22 cellular contexts compared by ENCODE assay signal in the genomic region with DNA sequence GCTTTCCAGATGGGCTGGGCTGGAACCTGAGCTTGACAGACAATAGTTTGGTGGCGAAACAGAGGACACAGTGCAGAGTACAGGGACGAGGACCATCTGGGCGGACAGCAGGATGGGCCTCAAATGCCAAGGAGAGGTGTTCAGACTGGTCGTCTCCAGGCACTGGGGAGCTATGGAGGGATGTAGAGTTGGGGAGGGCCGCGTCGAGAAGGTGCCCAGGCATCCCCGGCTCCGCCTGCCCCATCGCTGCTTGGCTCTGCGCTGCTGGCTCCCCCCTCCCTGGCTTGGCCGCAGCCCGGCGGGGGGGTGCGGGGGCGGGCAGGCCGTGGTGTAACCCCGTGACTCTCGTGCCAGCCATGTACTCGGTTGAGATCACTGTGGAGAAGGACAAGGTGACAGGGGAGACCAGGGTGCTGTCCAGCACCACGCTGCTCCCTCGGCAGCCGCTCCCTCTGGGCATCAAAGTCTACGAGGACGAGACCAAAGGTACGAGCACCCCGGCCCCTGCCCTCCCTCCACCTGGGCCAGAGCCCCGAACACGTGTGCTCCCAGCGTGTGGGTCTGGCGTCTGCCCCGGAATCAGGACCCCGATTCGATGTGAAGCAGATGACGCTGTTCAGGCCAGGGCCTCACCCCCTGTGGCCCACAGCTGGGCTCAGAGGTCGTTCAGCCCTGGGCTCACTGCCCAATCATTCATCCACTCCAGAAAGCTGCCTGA. TPM values are rescaled to one million over a fixed set of nuclear protein-coding genes. Genes with fewer than 3 reads are reported as not detected.
"Had no signal": no experiment of that assay in that cellular context is flagged by ENCODE, and none has a peak within 500 bp of the region (broad histone marks: within the 10 kb centered on the region; RNA-seq: fewer than 3 reads in every experiment).

No MANE protein-coding gene starts in this region.

- H2AFZ ChIP-seq: neural progenitor cell, parathyroid adenoma had no signal

- H3K4me1 Mint-ChIP-seq: activated naive CD4-positive, alpha-beta T cell treated with anti-CD3 and anti-CD28 coated beads, Interleukin-2, amount 10 ng/mL, durations not matched to agents 7 days and 5 days; activated T-helper 17 cell treated with anti-CD3 and anti-CD28 coated beads, Interleukin-2, amount 50 U/mL, for 72 hours had no signal

- H3K9ac ChIP-seq: neural progenitor cell, parathyroid adenoma had no signal

- H3K4me2 ChIP-seq: neural progenitor cell had no signal

- DNase-seq: activated CD4-positive, alpha-beta T cell treated with anti-CD3 and anti-CD28 coated beads for 48 hours; activated CD8-positive, alpha-beta memory T cell treated with anti-CD3 and anti-CD28 coated beads for 24 hours; activated naive CD4-positive, alpha-beta T cell treated with anti-CD3 and anti-CD28 coated beads, Interleukin-2, amount 10 ng/mL, durations not matched to agents 7 days and 5 days; colonic mucosa; effector memory CD4-positive, alpha-beta T cell; gastrocnemius medialis; heart right ventricle; left ventricle myocardium superior; retina; stimulated activated naive CD4-positive, alpha-beta T cell; upper lobe of right lung had no signal

- H3K36me3 ChIP-seq: cardiac muscle cell, colonic mucosa, gastrocnemius medialis, neural progenitor cell, upper lobe of right lung had no signal

- H3K4me3 Mint-ChIP-seq: activated naive CD4-positive, alpha-beta T cell treated with anti-CD3 and anti-CD28 coated beads, Interleukin-2, amount 10 ng/mL, durations not matched to agents 7 days and 5 days; activated T-helper 17 cell treated with anti-CD3 and anti-CD28 coated beads, Interleukin-2, amount 50 U/mL, for 72 hours; neural progenitor cell had no signal

- H3K36me3 Mint-ChIP-seq: activated naive CD4-positive, alpha-beta T cell treated with anti-CD3 and anti-CD28 coated beads, Interleukin-2, amount 10 ng/mL, durations not matched to agents 7 days and 5 days had no signal

- H3K9me3 Mint-ChIP-seq: activated T-helper 17 cell treated with anti-CD3 and anti-CD28 coated beads, Interleukin-2, amount 50 U/mL, for 72 hours had no signal

- H3K4me3 ChIP-seq: cardiac muscle cell, colonic mucosa, gastrocnemius medialis, heart right ventricle, neural progenitor cell, skin epidermis, upper lobe of right lung had no signal

- H3K4me1 ChIP-seq: colonic mucosa, gastrocnemius medialis, neural progenitor cell, parathyroid adenoma, upper lobe of right lung had no signal

- H3K27ac ChIP-seq: cardiac muscle cell, colonic mucosa, epithelial cell of prostate, gastrocnemius medialis, heart right ventricle, neural progenitor cell, parathyroid adenoma, skin epidermis, upper lobe of right lung had no signal

- H3K79me2 ChIP-seq: parathyroid adenoma had no signal

- FAIRE-seq: keratinocyte had no signal

- H3K9me3 ChIP-seq: colonic mucosa, gastrocnemius medialis, upper lobe of right lung had no signal

- H3K27me3 Mint-ChIP-seq: activated T-helper 17 cell treated with anti-CD3 and anti-CD28 coated beads, Interleukin-2, amount 50 U/mL, for 72 hours had no signal

- H3K27me3 ChIP-seq: cardiac muscle cell, colonic mucosa, gastrocnemius medialis, heart right ventricle, neural progenitor cell, upper lobe of right lung had no signal

- H3K27ac Mint-ChIP-seq: activated naive CD4-positive, alpha-beta T cell treated with anti-CD3 and anti-CD28 coated beads, Interleukin-2, amount 10 ng/mL, durations not matched to agents 7 days and 5 days; activated T-helper 17 cell treated with anti-CD3 and anti-CD28 coated beads, Interleukin-2, amount 50 U/mL, for 72 hours; neural progenitor cell had no signal

RNA-seq across cellular contexts. Expression of a gene that starts 10.8 kb away (rescaled TPM):
- total RNA-seq: heart right ventricle; left ventricle myocardium superior; T-helper 1 cell treated with Interleukin-12 subunit alpha and Interleukin-12 subunit beta and Interleukin-4 antibody, amounts not matched to agents 30 ng/mL and 1 ng/mL, for 36 hours had no signal
- polyA plus RNA-seq: cardiac muscle cell had no signal

RNA-seq across cellular contexts. Expression of a gene that starts 31.4 kb away (rescaled TPM):
- total RNA-seq: T-helper 1 cell treated with Interleukin-12 subunit alpha and Interleukin-12 subunit beta and Interleukin-4 antibody, amounts not matched to agents 30 ng/mL and 1 ng/mL, for 36 hours had no signal
- polyA plus RNA-seq: keratinocyte had no signal

RNA-seq across cellular contexts. Expression of a gene that starts 44.9 kb away (rescaled TPM):
- total RNA-seq: activated T-helper 17 cell treated with anti-CD3 and anti-CD28 coated beads, Interleukin-2, amount 50 U/mL, for 72 hours; cardiac muscle cell; colonic mucosa; gastrocnemius medialis; heart right ventricle; left ventricle myocardium superior; mesenteric fat pad; myocyte; T-helper 1 cell treated with Interleukin-12 subunit alpha and Interleukin-12 subunit beta and Interleukin-4 antibody, amounts not matched to agents 30 ng/mL and 1 ng/mL, for 36 hours; temporal lobe; upper lobe of right lung had no signal
- polyA plus RNA-seq: cardiac muscle cell, keratinocyte had no signal
